Comparison of ENCODE assay signal across 8 cellular contexts in genomic region chr10:24642921-24643678, GRCh38.
DNase-seq lines count a peak whose midpoint lies in the region; ATAC-seq, FAIRE-seq and TF ChIP-seq lines count a peak whose summit lies in the region.

No MANE protein-coding gene starts in this region.

- H3K9me3 ChIP-seq in PC-3 (ENCODE audit: low read length) (no peaks in the 10 kb centered on the region), lung (ENCODE audit: control insufficient read depth in 2 of 2, insufficient read depth in 1 of 2, low read length in 1 of 2) (no peaks in the 10 kb centered on the region), aorta (ENCODE audit: control insufficient read depth, low read length) (no peaks in the 10 kb centered on the region)

- H3K4me2 ChIP-seq in KMS-11, result no peak overlapping the region
- H3K4me2 ChIP-seq in PC-3 (ENCODE audit: low read length), result peak overlapping the region; percentile 32

- H3K9me2 ChIP-seq in PC-3 (replicated peaks; ENCODE audit: low read length), result no peaks in the 10 kb centered on the region

- no peak for TF ChIP-seq POLR2A in H54 (IDR thresholded peaks at IDR 0.05; ENCODE audit: low read depth, low read length)

- H3K4me1 ChIP-seq in KMS-11 (ENCODE audit: low read depth, poor library complexity, severe bottlenecking) (peaks cover 14% of the 10 kb centered on the region), PC-3 (ENCODE audit: insufficient read depth, low read length) (peaks cover 34% of the 10 kb centered on the region), lung (ENCODE audit: control insufficient read depth in 2 of 2, insufficient read depth in 2 of 2, low read length in 2 of 2) (peaks cover 2 to 8% of the 10 kb centered on the region in 2 donors), aorta (ENCODE audit: control insufficient read depth in 1 of 2, insufficient read depth in 2 of 2, low read length in 2 of 2) (peaks cover 1 to 6% of the 10 kb centered on the region in 2 donors)

- no peaks in the 10 kb centered on the region for H3K27me3 ChIP-seq in KMS-11 (ENCODE audit: insufficient read depth, low read depth)
- H3K27me3 ChIP-seq in PC-3 (ENCODE audit: low read length), result no peaks in the 10 kb centered on the region
- no peaks in the 10 kb centered on the region for H3K27me3 ChIP-seq in lung (ENCODE audit: control insufficient read depth, insufficient read depth)
- no peaks in the 10 kb centered on the region for H3K27me3 ChIP-seq in aorta (ENCODE audit: control insufficient read depth in 1 of 2, insufficient read depth in 2 of 2, low read length in 1 of 2)

- H2AFZ ChIP-seq in KMS-11 (ENCODE audit: low read depth), result no peak overlapping the region
- no peak overlapping the region for H2AFZ ChIP-seq in PC-3 (ENCODE audit: low read length)

- H3K36me3 ChIP-seq in KMS-11 (ENCODE audit: insufficient read depth), result no peaks in the 10 kb centered on the region
- no peaks in the 10 kb centered on the region for H3K36me3 ChIP-seq in PC-3 (ENCODE audit: low read depth, low read length)
- H3K36me3 ChIP-seq in lung (ENCODE audit: control insufficient read depth in 2 of 2, insufficient read depth in 2 of 2, low read length in 2 of 2), result no peaks in the 10 kb centered on the region
- H3K36me3 ChIP-seq in aorta (ENCODE audit: control insufficient read depth in 1 of 2, insufficient read depth in 2 of 2, low read length in 1 of 2), result no peaks in the 10 kb centered on the region

- CTCF ChIA-PET in PC-3 (lab: Charles Lee), result interaction anchor here (0.6 to 0.8 kb wide), 5 partner anchors 155 to 438 kb away, joined by 3 to 10 read pairs (median 5); no protein-coding TSS in a partner anchor

- H3K27ac ChIP-seq in KMS-11, result no peak overlapping the region
- peak overlapping the region; percentile 64 for H3K27ac ChIP-seq in PC-3 (ENCODE audit: low read length)
- H3K27ac ChIP-seq in lung (ENCODE audit: low read depth in 1 of 2, low read length in 1 of 2), result no peak overlapping the region
- H3K27ac ChIP-seq in aorta (ENCODE audit: low read depth in 1 of 2, low read length in 2 of 2), result no peak overlapping the region

- H4K20me1 ChIP-seq in KMS-11 (ENCODE audit: insufficient read depth), result no peaks in the 10 kb centered on the region; the same call in 1 of the 2 replicates
- H4K20me1 ChIP-seq in PC-3 (ENCODE audit: low read length), result no peaks in the 10 kb centered on the region

- peak; percentile 10 for DNase-seq in stimulated activated CD4-positive, alpha-beta T cell treated with anti-CD3 and anti-CD28 coated beads, Interleukin-2, amount 100 ng/mL, for 4 hours (ENCODE audit: low read depth)
- DNase-seq in stimulated activated CD4-positive, alpha-beta T cell treated with anti-CD3 and anti-CD28 coated beads, Interleukin-2, amount 100 ng/mL, for 24 hours, result no peak
- peak; percentile 39 for DNase-seq in H54 (ENCODE audit: insufficient read length, low spot score)
- DNase-seq in PC-3, result peak; percentile 88
- DNase-seq in dedifferentiated amniotic fluid mesenchymal stem cell (ENCODE audit: extremely low spot score), result peak; percentile 89
- no peak for DNase-seq in lung (ENCODE audit: low spot score)
- DNase-seq in aorta, result no peak

- H3K79me2 ChIP-seq in KMS-11 (ENCODE audit: insufficient read depth, low read depth) (no peaks in the 10 kb centered on the region), PC-3 (ENCODE audit: low read length) (peaks cover 7% of the 10 kb centered on the region)

- H3K4me3 ChIP-seq in KMS-11 (IDR thresholded peaks at IDR 0.05; ENCODE audit: insufficient read depth, low read depth, low read length), result no peak overlapping the region
- no peak overlapping the region for H3K4me3 ChIP-seq in PC-3 (ENCODE audit: low read length)
- no peak overlapping the region for H3K4me3 ChIP-seq in lung
- no peak overlapping the region for H3K4me3 ChIP-seq in aorta (ENCODE audit: low read length in 2 of 2)

- TF ChIP-seq CTCF in KMS-11 (conservative IDR thresholded peaks at IDR 0.05; ENCODE audit: low read depth, low read length), result peak; percentile 83
- peak; percentile 83 for TF ChIP-seq CTCF in PC-3 (conservative IDR thresholded peaks at IDR 0.05; ENCODE audit: low read depth, low read length)
- TF ChIP-seq CTCF in lung (IDR thresholded peaks at IDR 0.05; ENCODE audit: control extremely low read depth, extremely low read depth), result peak; percentile 68

- H3K9ac ChIP-seq in KMS-11 (no peak overlapping the region), PC-3 (ENCODE audit: low read length) (no peak overlapping the region; the same call in 1 of the 2 replicates)

- WGBS in lung, 2 donors, result 38 to 40% methylated on average over 6 of the region's 6 CpGs
- 21 to 24% methylated on average over 6 of the region's 6 CpGs for WGBS in aorta, 2 donors

- peak; percentile 72 for ATAC-seq in PC-3
- ATAC-seq in lung (ENCODE audit: insufficient read depth, low FRiP score), result peak; percentile 77
- ATAC-seq in aorta (ENCODE audit: low FRiP score), result peak; percentile 91

- POLR2A ChIA-PET in PC-3 (lab: Charles Lee; ENCODE audit: unreplicated experiment), result interaction anchor here (0.6 to 0.7 kb wide), 2 partner anchors 272 to 398 kb away, joined by 4 to 6 read pairs; no protein-coding TSS in a partner anchor

- peak; percentile 97 for FAIRE-seq in H54 (lab: Jason Lieb, UNC)

- BruUV-seq in PC-3 (replicated peaks; lab: Mats Ljungman, UMichigan), result no TSS peak

- no peaks in the 10 kb centered on the region for H3F3A ChIP-seq in PC-3 (ENCODE audit: low read length, unreplicated experiment)

- intact Hi-C loops in PC-3 (cut with micrococcal nuclease) (loop anchor here (1.0 to 10.0 kb wide), 6 partner anchors 81 to 442 kb away; no protein-coding TSS in a partner anchor), aorta (cut with DNase I) (loop anchor here (2.0 to 5.0 kb wide), 4 partner anchors 79 to 439 kb away; partner anchors contain the start of gene ARHGAP21 (in 2 of the 2))

Comparison
In these comparisons a context has a peak if more than half of its experiments do, and no peak if none do; other contexts are left out.
1. DNase-seq: peak in stimulated activated CD4-positive, alpha-beta T cell treated with anti-CD3 and anti-CD28 coated beads, Interleukin-2, amount 100 ng/mL, for 4 hours (single experiment), H54 (single experiment), PC-3 (single experiment) and dedifferentiated amniotic fluid mesenchymal stem cell (single experiment); none in stimulated activated CD4-positive, alpha-beta T cell treated with anti-CD3 and anti-CD28 coated beads, Interleukin-2, amount 100 ng/mL, for 24 hours (0 of 2), lung (single experiment) and aorta (0 of 2).
2. Peak in every context shown above with its lines, with median percentiles within 50 percentile points of each other: CTCF ChIP-seq and ATAC-seq.